Comparison of ENCODE assay signal across 10 cellular contexts in the genomic region with DNA sequence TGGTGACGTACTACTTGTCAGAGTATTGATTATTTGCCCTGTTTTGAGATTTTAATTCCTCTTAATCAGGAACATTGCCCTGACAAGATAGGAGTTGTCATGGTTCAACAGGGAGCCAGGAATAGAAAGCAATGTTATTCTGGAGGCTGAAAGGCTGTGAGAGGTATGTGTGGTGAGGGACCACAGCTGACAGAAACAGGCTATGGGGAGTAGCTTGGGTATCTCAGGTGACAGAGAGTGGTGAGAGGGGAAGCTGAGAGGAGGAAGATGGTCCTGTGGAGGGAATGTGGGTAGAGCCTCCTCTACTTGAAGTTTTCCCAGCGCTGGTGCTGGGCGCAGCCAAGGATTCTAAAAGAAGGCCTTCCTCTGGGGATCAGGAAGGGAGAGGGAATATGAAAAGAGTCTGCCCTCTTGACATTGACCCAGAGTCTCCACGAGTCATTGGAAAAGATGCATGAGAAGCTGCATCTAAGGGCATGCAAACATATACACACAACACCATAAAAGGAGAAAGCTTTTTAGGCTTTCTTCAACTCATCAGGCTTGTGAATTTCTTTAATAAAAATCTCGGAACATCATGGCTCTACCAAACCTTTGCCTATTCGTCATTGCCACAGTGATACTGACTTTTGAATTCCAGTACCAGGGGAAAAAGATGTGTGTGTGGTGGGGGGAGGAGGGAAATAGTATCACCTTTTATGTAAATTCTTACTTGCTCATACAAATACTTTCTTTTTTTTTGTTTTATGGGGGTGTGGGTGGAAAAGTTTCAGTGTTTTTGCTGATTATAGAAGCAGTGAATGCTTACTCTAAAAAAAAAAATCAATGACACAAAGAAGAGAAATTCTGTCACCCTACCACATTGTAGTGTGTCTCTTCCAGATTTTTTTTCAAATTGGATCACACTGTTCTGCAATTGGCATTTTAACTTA. TPM values are rescaled to one million over a fixed set of nuclear protein-coding genes. Genes with fewer than 3 reads are reported as not detected.
DNase-seq lines count a peak whose midpoint lies in the region; ATAC-seq and TF ChIP-seq lines count a peak whose summit lies in the region.
"Had no signal": no experiment of that assay in that cellular context is flagged by ENCODE, and none has a peak within 500 bp of the region (broad histone marks: within the 10 kb centered on the region; RNA-seq: fewer than 3 reads in every experiment).

No MANE protein-coding gene starts in this region.

- H3K4me1 Mint-ChIP-seq in CD14-positive monocyte, result peaks cover 11% of the 10 kb centered on the region
- H3K4me1 Mint-ChIP-seq in activated T-helper 1 cell treated with anti-CD3 and anti-CD28 coated beads, Interleukin-12 subunit alpha, Interleukin-12 subunit beta, Interleukin-2, Interleukin-4 antibody, amounts not matched to agents 30 ng/mL and 10 ng/mL and 1 ng/mL, durations not matched to agents 14 hours and 24 hours and 36 hours (ENCODE audit: low read depth), result peaks cover 9% of the 10 kb centered on the region

- intact Hi-C loops in mucosa of descending colon (cut with DNase I, micrococcal nuclease) (no loop called here), CD14-positive monocyte (cut with micrococcal nuclease) (no loop called here)
- intact Hi-C loops in activated T-helper 1 cell treated with anti-CD3 and anti-CD28 coated beads, Interleukin-12 subunit alpha, Interleukin-12 subunit beta, Interleukin-2, Interleukin-4 antibody, amounts not matched to agents 30 ng/mL and 10 ng/mL and 1 ng/mL, durations not matched to agents 14 hours and 24 hours and 36 hours (cut with micrococcal nuclease), result loop anchor here (2.0 kb wide), 1 partner anchor 44 kb away; the partner anchor contains the start of gene PPM1A

- H3K9me3 ChIP-seq in mucosa of descending colon, result no peaks in the 10 kb centered on the region

- ATAC-seq in GM21737 (IDR thresholded peaks at IDR 0.05; ENCODE audit: unreplicated experiment) (peak; percentile 47), HG03439 (IDR thresholded peaks at IDR 0.05; ENCODE audit: unreplicated experiment) (peak; percentile 42), mucosa of descending colon (peak; percentile 34)

- H3K9me3 Mint-ChIP-seq in CD14-positive monocyte, result peaks cover 0 to 3% (median 0%) of the 10 kb centered on the region in 7 donors
- no peaks in the 10 kb centered on the region for H3K9me3 Mint-ChIP-seq in activated T-helper 1 cell treated with anti-CD3 and anti-CD28 coated beads, Interleukin-12 subunit alpha, Interleukin-12 subunit beta, Interleukin-2, Interleukin-4 antibody, amounts not matched to agents 30 ng/mL and 10 ng/mL and 1 ng/mL, durations not matched to agents 14 hours and 24 hours and 36 hours
- H3K9me3 Mint-ChIP-seq: activated naive CD4-positive, alpha-beta T cell treated with anti-CD3 and anti-CD28 coated beads for 36 hours had no signal

- no peak for TF ChIP-seq CTCF in mucosa of descending colon (IDR thresholded peaks at IDR 0.05)
- TF ChIP-seq CTCF in CD14-positive monocyte (IDR thresholded peaks at IDR 0.05), result no peak

- H3K36me3 Mint-ChIP-seq in CD14-positive monocyte, result no peaks in the 10 kb centered on the region
- no peaks in the 10 kb centered on the region for H3K36me3 Mint-ChIP-seq in activated T-helper 1 cell treated with anti-CD3 and anti-CD28 coated beads, Interleukin-12 subunit alpha, Interleukin-12 subunit beta, Interleukin-2, Interleukin-4 antibody, amounts not matched to agents 30 ng/mL and 10 ng/mL and 1 ng/mL, durations not matched to agents 14 hours and 24 hours and 36 hours (ENCODE audit: low read depth)

- no peaks in the 10 kb centered on the region for H3K36me3 ChIP-seq in mucosa of descending colon (ENCODE audit: low read depth)

- no peak overlapping the region for H3K4me3 ChIP-seq in mucosa of descending colon

- no peak overlapping the region for H3K4me3 Mint-ChIP-seq in CD14-positive monocyte
- H3K4me3 Mint-ChIP-seq in activated T-helper 1 cell treated with anti-CD3 and anti-CD28 coated beads, Interleukin-12 subunit alpha, Interleukin-12 subunit beta, Interleukin-2, Interleukin-4 antibody, amounts not matched to agents 30 ng/mL and 10 ng/mL and 1 ng/mL, durations not matched to agents 14 hours and 24 hours and 36 hours, result no peak overlapping the region
- H3K4me3 Mint-ChIP-seq: activated naive CD4-positive, alpha-beta T cell treated with anti-CD3 and anti-CD28 coated beads for 36 hours; T-helper 1 cell treated with Interleukin-12 subunit alpha and Interleukin-12 subunit beta and Interleukin-4 antibody, amounts not matched to agents 30 μg/mL and 1 μg/mL, for 36 hours had no signal

- H3K27ac Mint-ChIP-seq in CD14-positive monocyte, result peak overlapping the region in 1 of 7 donors; percentile 38
- H3K27ac Mint-ChIP-seq in activated T-helper 1 cell treated with anti-CD3 and anti-CD28 coated beads, Interleukin-12 subunit alpha, Interleukin-12 subunit beta, Interleukin-2, Interleukin-4 antibody, amounts not matched to agents 30 ng/mL and 10 ng/mL and 1 ng/mL, durations not matched to agents 14 hours and 24 hours and 36 hours, result no peak overlapping the region
- H3K27ac Mint-ChIP-seq: activated naive CD4-positive, alpha-beta T cell treated with anti-CD3 and anti-CD28 coated beads for 36 hours; T-helper 1 cell treated with Interleukin-12 subunit alpha and Interleukin-12 subunit beta and Interleukin-4 antibody, amounts not matched to agents 30 μg/mL and 1 μg/mL, for 36 hours had no signal

- H3K27me3 Mint-ChIP-seq in CD14-positive monocyte (ENCODE audit: low read depth in 3 of 3), result peaks cover 0 to 3% (median 0%) of the 10 kb centered on the region in 3 donors
- H3K27me3 Mint-ChIP-seq in activated T-helper 1 cell treated with anti-CD3 and anti-CD28 coated beads, Interleukin-12 subunit alpha, Interleukin-12 subunit beta, Interleukin-2, Interleukin-4 antibody, amounts not matched to agents 30 ng/mL and 10 ng/mL and 1 ng/mL, durations not matched to agents 14 hours and 24 hours and 36 hours (ENCODE audit: insufficient read depth), result peaks cover under 1% of the 10 kb centered on the region

- H3K4me1 ChIP-seq in mucosa of descending colon (ENCODE audit: low read depth), result no peaks in the 10 kb centered on the region

- peak; percentile 20 for DNase-seq in NCI-H748 (lab: John Stamatoyannopoulos, UW; ENCODE audit: unreplicated experiment)
- no peak for DNase-seq in NCI-H748 treated with DMSO at 0.1 percent for 48 hours (lab: John Stamatoyannopoulos, UW)
- no peak for DNase-seq in mucosa of descending colon
- no peak for DNase-seq in T-helper 2 cell
- no peak for DNase-seq in CD14-positive monocyte (ENCODE audit: low spot score)
- no peak for DNase-seq in activated T-helper 1 cell treated with anti-CD3 and anti-CD28 coated beads, Interleukin-12 subunit alpha, Interleukin-12 subunit beta, Interleukin-2, Interleukin-4 antibody, amounts not matched to agents 30 ng/mL and 10 ng/mL and 1 ng/mL, durations not matched to agents 14 hours and 24 hours and 36 hours (ENCODE audit: low spot score)
- DNase-seq: activated naive CD4-positive, alpha-beta T cell treated with anti-CD3 and anti-CD28 coated beads for 36 hours had no signal

RNA-seq across cellular contexts. Expression of gene DHRS7, which starts 39.9 kb away (rescaled TPM):
- 10 to 100 TPM; 63.4 to 96.3 (median 83.5) TPM for total RNA-seq in mucosa of descending colon
- polyA plus RNA-seq in CD14-positive monocyte, result 100 to 1,000 TPM; 218 to 223 TPM
- total RNA-seq in activated T-helper 1 cell treated with anti-CD3 and anti-CD28 coated beads, Interleukin-12 subunit alpha, Interleukin-12 subunit beta, Interleukin-2, Interleukin-4 antibody, amounts not matched to agents 30 ng/mL and 10 ng/mL and 1 ng/mL, durations not matched to agents 14 hours and 24 hours and 36 hours, result 43.6 and 47.2 TPM in 2 replicates

RNA-seq across cellular contexts. Expression of gene PPM1A, which starts 43.9 kb away (rescaled TPM):
- total RNA-seq in mucosa of descending colon, result 100 to 1,000 TPM; 102 to 124 (median 111) TPM
- polyA plus RNA-seq in CD14-positive monocyte, result 10 to 100 TPM; 18.4 to 21.5 TPM
- total RNA-seq in activated T-helper 1 cell treated with anti-CD3 and anti-CD28 coated beads, Interleukin-12 subunit alpha, Interleukin-12 subunit beta, Interleukin-2, Interleukin-4 antibody, amounts not matched to agents 30 ng/mL and 10 ng/mL and 1 ng/mL, durations not matched to agents 14 hours and 24 hours and 36 hours, result 43.9 and 50.7 TPM in 2 replicates
